Comparison of ENCODE assay signal across 19 cellular contexts in the genomic region with DNA sequence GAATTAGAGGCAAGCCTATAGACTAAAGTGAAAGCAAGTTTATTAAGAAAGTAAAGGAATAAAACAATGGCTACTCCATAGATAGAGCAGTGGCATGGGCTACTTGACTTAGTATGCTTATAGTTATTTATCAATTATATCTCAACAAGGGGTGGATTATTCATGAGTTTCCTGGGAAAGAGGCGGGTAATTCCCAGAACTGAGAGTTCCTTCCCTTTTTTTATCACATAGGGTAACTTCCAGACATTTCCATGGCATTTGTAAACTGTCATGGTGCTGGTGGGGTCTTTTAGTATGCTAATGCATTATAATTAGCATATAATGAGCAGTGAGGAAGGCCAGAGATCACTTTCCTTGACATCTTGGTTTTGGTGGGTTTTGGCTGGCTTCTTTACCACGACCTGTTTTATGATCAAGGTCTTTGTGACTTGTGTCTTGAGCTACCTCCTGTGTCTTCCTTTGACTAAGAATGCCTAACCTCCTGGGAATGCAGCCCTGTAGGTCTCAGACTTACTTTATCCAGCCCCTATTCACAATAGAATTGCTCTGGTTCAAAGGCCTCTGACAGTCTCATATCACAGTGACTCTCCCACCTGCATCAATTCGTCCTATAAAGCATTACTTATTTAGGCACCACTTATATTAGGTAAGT. TPM values are rescaled to one million over a fixed set of nuclear protein-coding genes. Genes with fewer than 3 reads are reported as not detected.
DNase-seq lines count a peak whose midpoint lies in the region; ATAC-seq and TF ChIP-seq lines count a peak whose summit lies in the region.
"Had no signal": no experiment of that assay in that cellular context is flagged by ENCODE, and none has a peak within 500 bp of the region (broad histone marks: within the 10 kb centered on the region; RNA-seq: fewer than 3 reads in every experiment).

No MANE protein-coding gene starts in this region.

- H3K27me3 Mint-ChIP-seq in progenitor cell of endocrine pancreas, result no peaks in the 10 kb centered on the region
- H3K27me3 Mint-ChIP-seq in activated CD8-positive, alpha-beta T cell treated with anti-CD3 and anti-CD28 coated beads for 36 hours, result no peaks in the 10 kb centered on the region
- H3K27me3 Mint-ChIP-seq: activated naive CD8-positive, alpha-beta T cell treated with anti-CD3 and anti-CD28 coated beads, Interleukin-2, amount 50 U/mL, for 24 hours had no signal

- H3F3A ChIP-seq in GM23248 (ENCODE audit: insufficient read depth), result peaks cover 26% of the 10 kb centered on the region
- H3F3A ChIP-seq in PC-9 (ENCODE audit: insufficient read depth, low read depth), result peaks cover 50% of the 10 kb centered on the region

- H3K4me1 ChIP-seq in GM23248 (ENCODE audit: insufficient read depth), result peaks cover 37% of the 10 kb centered on the region
- H3K4me1 ChIP-seq in PC-9 (replicated peaks; ENCODE audit: insufficient read depth), result peaks cover 54% of the 10 kb centered on the region

- no peak overlapping the region for H3K9ac ChIP-seq in GM23248

- H3K9me3 Mint-ChIP-seq in progenitor cell of endocrine pancreas (ENCODE audit: low read depth), result peaks cover 18% of the 10 kb centered on the region
- H3K9me3 Mint-ChIP-seq in activated CD8-positive, alpha-beta T cell treated with anti-CD3 and anti-CD28 coated beads for 36 hours, result peaks cover 2% of the 10 kb centered on the region

- H3K36me3 ChIP-seq in GM23248 (ENCODE audit: low read depth), result no peaks in the 10 kb centered on the region
- no peaks in the 10 kb centered on the region; the same call in 1 of the 2 replicates for H3K36me3 ChIP-seq in PC-9 (ENCODE audit: low read depth)
- H3K36me3 ChIP-seq: WERI-Rb-1 had no signal

- no peak overlapping the region for H3K4me3 Mint-ChIP-seq in progenitor cell of endocrine pancreas (ENCODE audit: low read depth)
- H3K4me3 Mint-ChIP-seq in activated CD8-positive, alpha-beta T cell treated with anti-CD3 and anti-CD28 coated beads for 36 hours, result no peak overlapping the region
- H3K4me3 Mint-ChIP-seq: activated naive CD8-positive, alpha-beta T cell treated with anti-CD3 and anti-CD28 coated beads, Interleukin-2, amount 50 U/mL, for 24 hours had no signal

- TF ChIP-seq CTCF in PC-9 (conservative IDR thresholded peaks at IDR 0.05) (no peak), progenitor cell of endocrine pancreas (IDR thresholded peaks at IDR 0.05; ENCODE audit: unreplicated experiment) (no peak)
- no peak for TF ChIP-seq CTCF in activated CD8-positive, alpha-beta T cell treated with anti-CD3 and anti-CD28 coated beads for 36 hours (IDR thresholded peaks at IDR 0.05)

- no peak overlapping the region for H3K4me2 ChIP-seq in GM23248 (ENCODE audit: unreplicated experiment)
- H3K4me2 ChIP-seq in PC-9, result peak overlapping the region; percentile 75

- intact Hi-C loops in PC-9 (cut with micrococcal nuclease; ENCODE audit: unreplicated experiment), result no loop called here
- intact Hi-C loops in activated CD8-positive, alpha-beta T cell treated with anti-CD3 and anti-CD28 coated beads for 36 hours (cut with micrococcal nuclease), result loop anchor here (5.0 kb wide), 1 partner anchor 38 kb away; a partner anchor contains a TSS

- H3K27me3 ChIP-seq in GM23248 (replicated peaks; ENCODE audit: insufficient read depth), result no peaks in the 10 kb centered on the region
- no peaks in the 10 kb centered on the region for H3K27me3 ChIP-seq in PC-9 (ENCODE audit: insufficient read depth, low read depth)

- no peak for DNase-seq in GM23248
- DNase-seq in PC-9, result peak in 1 of 2 experiments; percentile 38
- DNase-seq in epithelial cell of prostate (ENCODE audit: low read depth, low spot score), result no peak
- DNase-seq in progenitor cell of endocrine pancreas (ENCODE audit: low spot score, unreplicated experiment), result no peak
- no peak for DNase-seq in HK-2 (ENCODE audit: unreplicated experiment)
- no peak for DNase-seq in activated CD8-positive, alpha-beta T cell treated with anti-CD3 and anti-CD28 coated beads for 36 hours
- DNase-seq: activated CD8-positive, alpha-beta memory T cell treated with anti-CD3 and anti-CD28 coated beads, Interleukin-2, amount 50 U/mL, for 48 hours; activated naive CD8-positive, alpha-beta T cell treated with anti-CD3 and anti-CD28 coated beads, Interleukin-2, amount 50 U/mL, for 24 hours; C1 segment of cervical spinal cord; NCI-H1417; NCI-H526; stimulated activated CD4-positive, alpha-beta T cell treated with anti-CD3 and anti-CD28 coated beads, Interleukin-4, amount 100 ng/mL, for 4 hours; stimulated activated naive CD8-positive, alpha-beta T cell treated with anti-CD3 and anti-CD28 coated beads, Interleukin-15, Interleukin-2, amounts not matched to agents 100 U/mL and 50 U/mL, for 24 hours; WERI-Rb-1 had no signal

- H3K9me3 ChIP-seq in GM23248 (ENCODE audit: low read depth), result no peaks in the 10 kb centered on the region
- peaks cover 13% of the 10 kb centered on the region for H3K9me3 ChIP-seq in PC-9 (ENCODE audit: insufficient read depth, low read depth)

- H3K36me3 Mint-ChIP-seq in progenitor cell of endocrine pancreas (ENCODE audit: insufficient read depth), result peaks cover 14% of the 10 kb centered on the region
- H3K36me3 Mint-ChIP-seq in activated CD8-positive, alpha-beta T cell treated with anti-CD3 and anti-CD28 coated beads for 36 hours (ENCODE audit: low read depth), result peaks cover 1% of the 10 kb centered on the region

- no peak for ATAC-seq in GM21786 (IDR thresholded peaks at IDR 0.05; ENCODE audit: unreplicated experiment)
- ATAC-seq in activated CD8-positive, alpha-beta T cell treated with anti-CD3 and anti-CD28 coated beads for 36 hours, result no peak
- ATAC-seq in GM19395 (IDR thresholded peaks at IDR 0.05; ENCODE audit: unreplicated experiment), result no peak

- peak overlapping the region; percentile 68; the same call in 1 of the 2 replicates for H3K27ac ChIP-seq in GM23248
- peak overlapping the region; percentile 100 for H3K27ac ChIP-seq in PC-9
- H3K27ac ChIP-seq in epithelial cell of prostate, result peak overlapping the region; percentile 92
- H3K27ac ChIP-seq: WERI-Rb-1 had no signal

- POLR2A ChIA-PET in PC-9 (lab: Charles Lee; ENCODE audit: unreplicated experiment), result interaction anchor here (0.6 to 1.6 kb wide), 3 partner anchors 22 to 40 kb away, joined by 4 to 6 read pairs (median 6); a partner anchor contains a TSS
- POLR2A ChIA-PET in activated CD8-positive, alpha-beta T cell treated with anti-CD3 and anti-CD28 coated beads for 36 hours (lab: Charles Lee), result no interaction called here

- CTCF ChIA-PET in PC-9 (lab: Charles Lee), result interaction anchor here (0.5 to 0.6 kb wide), 3 partner anchors 43 to 545 kb away, joined by 3 to 6 read pairs (median 6); no protein-coding TSS in a partner anchor
- CTCF ChIA-PET in activated CD8-positive, alpha-beta T cell treated with anti-CD3 and anti-CD28 coated beads for 36 hours (lab: Charles Lee), result interaction anchor here (1.1 kb wide), 1 partner anchor 15 kb away, joined by 3 read pairs; no protein-coding TSS in a partner anchor

- in situ Hi-C loops in GM23248 (cut with MboI), result no loop called here

- H3K27ac Mint-ChIP-seq in progenitor cell of endocrine pancreas, result peak overlapping the region; percentile 59
- H3K27ac Mint-ChIP-seq in activated CD8-positive, alpha-beta T cell treated with anti-CD3 and anti-CD28 coated beads for 36 hours, result no peak overlapping the region
- H3K27ac Mint-ChIP-seq: activated naive CD8-positive, alpha-beta T cell treated with anti-CD3 and anti-CD28 coated beads, Interleukin-2, amount 50 U/mL, for 24 hours had no signal

- no peaks in the 10 kb centered on the region for H3K9me2 ChIP-seq in GM23248 (ENCODE audit: insufficient read depth)
- H3K9me2 ChIP-seq in PC-9 (ENCODE audit: insufficient read depth), result no peaks in the 10 kb centered on the region

- H4K20me1 ChIP-seq in GM23248 (ENCODE audit: insufficient read depth), result no peaks in the 10 kb centered on the region
- H4K20me1 ChIP-seq in PC-9 (ENCODE audit: insufficient read depth), result no peaks in the 10 kb centered on the region

- H3K4me1 Mint-ChIP-seq in progenitor cell of endocrine pancreas (ENCODE audit: low read depth), result peaks cover 33% of the 10 kb centered on the region
- H3K4me1 Mint-ChIP-seq in activated CD8-positive, alpha-beta T cell treated with anti-CD3 and anti-CD28 coated beads for 36 hours (ENCODE audit: low read depth), result peaks cover 26% of the 10 kb centered on the region

- no TSS peak for BruUV-seq in PC-9 (replicated peaks; lab: Mats Ljungman, UMichigan)

- H3K4me3 ChIP-seq in GM23248, result no peak overlapping the region
- H3K4me3 ChIP-seq in PC-9, result peak overlapping the region; percentile 53

- H3K79me2 ChIP-seq in GM23248 (ENCODE audit: insufficient read depth), result no peaks in the 10 kb centered on the region
- H3K79me2 ChIP-seq in PC-9 (ENCODE audit: low read depth), result no peaks in the 10 kb centered on the region

- 68 to 69% methylated on average over 3 of the region's 3 CpGs for WGBS in GM23248 (ENCODE audit: low coverage in 1 of 2, low lambda C conversion rate in 2 of 2, missing lambda C conversion rate in 2 of 2), 2 experiments

- H2AFZ ChIP-seq in GM23248 (no peak overlapping the region), PC-9 (peak overlapping the region; percentile 49; the same call in 1 of the 2 replicates)

RNA-seq across cellular contexts. Expression of a gene that starts 35.3 kb away (rescaled TPM):
- not detected in 2 replicates for total RNA-seq in GM23248 (2014; rRNA removed; shearing (Covaris generic))
- polyA plus RNA-seq in GM23248 (2016; fragmentation: Nextera tagmentation; extraction: Ambion mirVana), result not detected in 2 replicates
- total RNA-seq in PC-9 (2021) (not detected in 2 replicates), progenitor cell of endocrine pancreas (0.44 TPM in 1 of 2 replicates, not detected in the other)
- not detected for total RNA-seq in activated CD8-positive, alpha-beta T cell treated with anti-CD3 and anti-CD28 coated beads for 36 hours
- total RNA-seq: HT-29, mononuclear cell, pulmonary artery endothelial cell had no signal

RNA-seq across cellular contexts. Expression of a gene that starts 39.7 kb away (rescaled TPM):
- total RNA-seq in GM23248 (2014; rRNA removed; shearing (Covaris generic)), result 23.7 and 31.7 TPM in 2 replicates
- 28.5 and 28.7 TPM in 2 replicates for polyA plus RNA-seq in GM23248 (2016; fragmentation: Nextera tagmentation; extraction: Ambion mirVana)
- total RNA-seq in PC-9 (2021) (60.1 and 64.0 TPM in 2 replicates), progenitor cell of endocrine pancreas (84.5 and 86.9 TPM in 2 replicates)
- 10 to 100 TPM; 36.4 to 38.9 TPM for total RNA-seq in activated CD8-positive, alpha-beta T cell treated with anti-CD3 and anti-CD28 coated beads for 36 hours
